19 cellular contexts compared by ENCODE assay signal in genomic region chr19:50798943-50799851, GRCh38. TPM values are rescaled to one million over a fixed set of nuclear protein-coding genes. Genes with fewer than 3 reads are reported as not detected.
DNase-seq lines count a peak whose midpoint lies in the region; ATAC-seq, FAIRE-seq and TF ChIP-seq lines count a peak whose summit lies in the region.
"Had no signal": no experiment of that assay in that cellular context is flagged by ENCODE, and none has a peak within 500 bp of the region (broad histone marks: within the 10 kb centered on the region; RNA-seq: fewer than 3 reads in every experiment).

No MANE protein-coding gene starts in this region.

- in situ Hi-C loops in GM12878 (cut with MboI) = no loop called here

- H3K36me3 ChIP-seq in SK-N-SH (replicated peaks in 1 of 2; ENCODE audit: control insufficient read depth in 1 of 2, insufficient read depth in 2 of 2, low read length in 1 of 2) (peaks cover 14 to 35% of the 10 kb centered on the region in 2 experiments), HCT116 (ENCODE audit: control insufficient read depth in 1 of 2, insufficient read depth in 2 of 2, low read length in 2 of 2) (peaks cover 43 to 64% of the 10 kb centered on the region in 2 experiments), GM12878 (ENCODE audit: control insufficient read depth in 2 of 2, insufficient read depth in 2 of 2, low read length in 1 of 2) (peaks cover 31 to 34% of the 10 kb centered on the region in 2 experiments)

- CTCF ChIA-PET in SK-N-SH (lab: Yijun Ruan, JAX) (interaction anchor here (0.5 to 2.7 kb wide), 6 partner anchors 15 to 132 kb away, joined by 3 to 7 read pairs (median 4); no protein-coding TSS in a partner anchor), HCT116 (lab: Charles Lee) (no interaction called here), GM12878 (lab: Yijun Ruan, JAX) (interaction anchor here (1.3 kb wide), 1 partner anchor 123 kb away, joined by 3 read pairs; no protein-coding TSS in a partner anchor)

- no peaks in the 10 kb centered on the region for H3K9me3 ChIP-seq in SK-N-SH
- H3K9me3 ChIP-seq in HCT116 (ENCODE audit: control insufficient read depth in 1 of 2, insufficient read depth in 1 of 2, low read depth in 1 of 2, low read length in 2 of 2) = no peaks in the 10 kb centered on the region
- no peaks in the 10 kb centered on the region for H3K9me3 ChIP-seq in GM12878 (replicated peaks; ENCODE audit: control insufficient read depth, insufficient read depth, low read length)
- H3K9me3 ChIP-seq: BE2C had no signal

- TF ChIP-seq POLR2A in HCT116 (IDR thresholded peaks at IDR 0.05; ENCODE audit: borderline replicate concordance, extremely low read depth, insufficient read depth, insufficient read length) (no peak), GM12878 (IDR thresholded peaks at IDR 0.05; ENCODE audit: low read depth, low read length) (no peak; the same call in 1 of the 2 replicates)

- TF ChIP-seq EP300 in SK-N-SH (IDR thresholded peaks at IDR 0.05; ENCODE audit: borderline replicate concordance in 1 of 2, low read depth in 1 of 2, low read length in 1 of 2) (no peak), GM12878 (IDR thresholded peaks at IDR 0.05; ENCODE audit: borderline replicate concordance in 1 of 2, control insufficient read depth in 1 of 2, low read depth in 2 of 2, low read length in 2 of 2) (no peak)

- no peak for TF ChIP-seq RAD21 in SK-N-SH (IDR thresholded peaks at IDR 0.05; ENCODE audit: low read length)
- no peak for TF ChIP-seq RAD21 in HCT116 (IDR thresholded peaks at IDR 0.05; ENCODE audit: low read depth)
- no peak for TF ChIP-seq RAD21 in GM12878 (IDR thresholded peaks at IDR 0.05; ENCODE audit: insufficient read depth, low read depth, low read length)

- TF ChIP-seq CTCF in SK-N-SH (IDR thresholded peaks at IDR 0.05) (no peak), HCT116 (IDR thresholded peaks at IDR 0.05 in 2 of 3, conservative IDR thresholded peaks at IDR 0.05 in 1 of 3; ENCODE audit: borderline replicate concordance in 1 of 3, insufficient read depth in 1 of 3, low read depth in 2 of 3, low read length in 2 of 3) (no peak), GM12878 (IDR thresholded peaks at IDR 0.05 in 2 of 3, conservative IDR thresholded peaks at IDR 0.05 in 1 of 3; ENCODE audit: control insufficient read depth in 2 of 3, extremely low read depth in 1 of 3, insufficient read depth in 1 of 3, low read depth in 3 of 3, low read length in 3 of 3) (no peak)

- RAD21 ChIA-PET in HCT116 (lab: Charles Lee; ENCODE audit: low non-redundant PET in 1 of 2, low total read pairs in 2 of 2, uncharacterized antibody in 2 of 2, unreplicated experiment in 2 of 2) (no interaction called here), GM12878 (lab: Charles Lee; ENCODE audit: unreplicated experiment) (no interaction called here)

- peaks cover 91% of the 10 kb centered on the region for H3K36me3 Mint-ChIP-seq in stimulated activated effector memory CD8-positive, alpha-beta T cell treated with anti-CD3 and anti-CD28 coated beads, Interleukin-12 subunit alpha, Interleukin-12 subunit beta, amount 100 ng/mL, for 72 hours

- H3K9me3 Mint-ChIP-seq in stimulated activated effector memory CD8-positive, alpha-beta T cell treated with anti-CD3 and anti-CD28 coated beads, Interleukin-12 subunit alpha, Interleukin-12 subunit beta, amount 100 ng/mL, for 72 hours = no peaks in the 10 kb centered on the region
- H3K9me3 Mint-ChIP-seq: CD8-positive, alpha-beta T cell had no signal

- no peaks in the 10 kb centered on the region for H3F3A ChIP-seq in SK-N-SH (replicated peaks; ENCODE audit: insufficient read depth)

- H3K27me3 ChIP-seq in SK-N-SH (ENCODE audit: insufficient read depth) (no peaks in the 10 kb centered on the region), HCT116 (ENCODE audit: insufficient read depth, low read length) (no peaks in the 10 kb centered on the region), GM12878 (replicated peaks in 1 of 2; ENCODE audit: control insufficient read depth in 2 of 2, insufficient read depth in 2 of 2, low read length in 1 of 2) (no peaks in the 10 kb centered on the region)
- H3K27me3 ChIP-seq: BE2C had no signal

- peaks cover 75% of the 10 kb centered on the region for H4K20me1 ChIP-seq in SK-N-SH (ENCODE audit: insufficient read depth)
- peaks cover 68% of the 10 kb centered on the region; the same call in 1 of the 2 replicates for H4K20me1 ChIP-seq in HCT116 (ENCODE audit: insufficient read depth)
- H4K20me1 ChIP-seq in GM12878 (ENCODE audit: control insufficient read depth, insufficient read depth) = peaks cover 13% of the 10 kb centered on the region

- H3K4me1 ChIP-seq in SK-N-SH (ENCODE audit: control insufficient read depth in 1 of 2, insufficient read depth in 2 of 2, low read depth in 1 of 2, low read length in 1 of 2) (peaks cover 7 to 12% of the 10 kb centered on the region in 2 experiments; a peak in 2 of 4 replicates), HCT116 (ENCODE audit: control insufficient read depth in 1 of 2, insufficient read depth in 2 of 2, low read length in 2 of 2) (peaks cover 17 to 42% of the 10 kb centered on the region in 2 experiments), GM12878 (ENCODE audit: control insufficient read depth, insufficient read depth, low read length) (peaks cover 12% of the 10 kb centered on the region)

- peak overlapping the region; percentile 40 for H3K27ac Mint-ChIP-seq in stimulated activated effector memory CD8-positive, alpha-beta T cell treated with anti-CD3 and anti-CD28 coated beads, Interleukin-12 subunit alpha, Interleukin-12 subunit beta, amount 100 ng/mL, for 72 hours
- H3K27ac Mint-ChIP-seq: CD8-positive, alpha-beta T cell had no signal

- BruUV-seq in HCT116 (replicated peaks; lab: Mats Ljungman, UMichigan) = no TSS peak
- BruUV-seq in GM12878 (replicated peaks; lab: Mats Ljungman, UMichigan) = no TSS peak

- peak; percentile 26 for DNase-seq in SK-N-SH
- no peak for DNase-seq in HCT116 (ENCODE audit: low read depth, low spot score)
- DNase-seq in GM12878 (ENCODE audit: low read depth, low spot score) = no peak
- DNase-seq in stimulated activated effector memory CD8-positive, alpha-beta T cell treated with anti-CD3 and anti-CD28 coated beads, Interleukin-12 subunit alpha, Interleukin-12 subunit beta, amount 100 ng/mL, for 72 hours (ENCODE audit: low spot score in 2 of 2) = no peak
- DNase-seq in NCI-H187 treated with DMSO at 0.1 percent for 48 hours (lab: John Stamatoyannopoulos, UW) = no peak
- DNase-seq: Calu3; CD8-positive, alpha-beta T cell; H9; NCI-H1105 treated with DMSO at 0.1 percent for 48 hours; NCI-H1694 treated with DMSO at 0.1 percent for 48 hours; NCI-H2107; NCI-H2227 treated with DMSO at 0.1 percent for 48 hours; NCI-H524; PC-3 had no signal

- H3K4me3 Mint-ChIP-seq in stimulated activated effector memory CD8-positive, alpha-beta T cell treated with anti-CD3 and anti-CD28 coated beads, Interleukin-12 subunit alpha, Interleukin-12 subunit beta, amount 100 ng/mL, for 72 hours = no peak overlapping the region
- H3K4me3 Mint-ChIP-seq: CD8-positive, alpha-beta T cell had no signal

- peaks cover 37% of the 10 kb centered on the region for H3K4me1 Mint-ChIP-seq in stimulated activated effector memory CD8-positive, alpha-beta T cell treated with anti-CD3 and anti-CD28 coated beads, Interleukin-12 subunit alpha, Interleukin-12 subunit beta, amount 100 ng/mL, for 72 hours

- no peak for FAIRE-seq in GM12878 (lab: Jason Lieb, UNC)

- H3K4me2 ChIP-seq in SK-N-SH (no peak overlapping the region), HCT116 (ENCODE audit: low read length) (no peak overlapping the region), GM12878 (ENCODE audit: control insufficient read depth, insufficient read depth) (no peak overlapping the region; the same call in 1 of the 2 replicates)

- no peak overlapping the region for H3K4me3 ChIP-seq in SK-N-SH (ENCODE audit: low read depth in 2 of 2, low read length in 1 of 2)
- no peak overlapping the region for H3K4me3 ChIP-seq in HCT116 (replicated peaks in 1 of 2; ENCODE audit: low read depth in 1 of 2, low read length in 2 of 2)
- H3K4me3 ChIP-seq in GM12878 = no peak overlapping the region

- no peak overlapping the region for H3K27ac ChIP-seq in SK-N-SH (ENCODE audit: low read depth in 2 of 2, low read length in 1 of 2)
- H3K27ac ChIP-seq in HCT116 (ENCODE audit: low read depth, low read length) = no peak overlapping the region; the same call in 1 of the 2 replicates
- no peak overlapping the region for H3K27ac ChIP-seq in GM12878 (ENCODE audit: control insufficient read depth, insufficient read depth)

- H2AFZ ChIP-seq in SK-N-SH (ENCODE audit: low read depth) = no peak overlapping the region
- H2AFZ ChIP-seq in HCT116 (ENCODE audit: low read depth, low read length, poor library complexity, severe bottlenecking) = no peak overlapping the region
- H2AFZ ChIP-seq in GM12878 (ENCODE audit: control insufficient read depth, low read depth, low read length) = no peak overlapping the region

- H3K79me2 ChIP-seq in SK-N-SH (ENCODE audit: insufficient read depth) (peaks cover 44% of the 10 kb centered on the region), HCT116 (ENCODE audit: insufficient read depth, low read length) (peaks cover 67% of the 10 kb centered on the region), GM12878 (ENCODE audit: control insufficient read depth, insufficient read depth, low read length) (peaks cover 45% of the 10 kb centered on the region)

- H3K9ac ChIP-seq in SK-N-SH = no peak overlapping the region
- no peak overlapping the region for H3K9ac ChIP-seq in HCT116 (ENCODE audit: low read length)
- H3K9ac ChIP-seq in GM12878 (ENCODE audit: control insufficient read depth, insufficient read depth, low read length) = no peak overlapping the region

- WGBS in SK-N-SH (ENCODE audit: low lambda C conversion rate) = no CpG with 5 or more reads among the region's 16 CpGs
- WGBS in GM12878 (ENCODE audit: insufficient coverage, insufficient replicate concordance, low lambda C conversion rate, missing lambda C conversion rate) = 81% methylated on average over 14 of the region's 16 CpGs

- ATAC-seq in SK-N-SH treated with all-trans-retinoic acid at 6 μM for 48 hours (no peak), HCT116 (no peak), GM12878 (no peak), HG03095 (IDR thresholded peaks at IDR 0.05; ENCODE audit: unreplicated experiment) (no peak), HG03045 (IDR thresholded peaks at IDR 0.05; ENCODE audit: unreplicated experiment) (no peak)
- ATAC-seq in stimulated activated effector memory CD8-positive, alpha-beta T cell treated with anti-CD3 and anti-CD28 coated beads, Interleukin-12 subunit alpha, Interleukin-12 subunit beta, amount 100 ng/mL, for 72 hours = no peak
- ATAC-seq: CD8-positive, alpha-beta T cell; PC-3 had no signal

- intact Hi-C loops in HCT116 (cut with micrococcal nuclease) = no loop called here
- intact Hi-C loops in GM12878 (cut with micrococcal nuclease; ENCODE audit: unreplicated experiment) = no loop called here

- POLR2A ChIA-PET in SK-N-SH (lab: Yijun Ruan, JAX) (no interaction called here), HCT116 (lab: Charles Lee) (no interaction called here), GM12878 (lab: Charles Lee) (interaction anchor here (0.6 kb wide), 1 partner anchor 14 kb away, joined by 3 read pairs; no protein-coding TSS in a partner anchor)

- H3K9me2 ChIP-seq in SK-N-SH (no peaks in the 10 kb centered on the region), HCT116 (ENCODE audit: insufficient read depth) (no peaks in the 10 kb centered on the region)

- SMC1A ChIA-PET in GM12878 (lab: Charles Lee; ENCODE audit: uncharacterized antibody, unreplicated experiment) = interaction anchor here (1.0 to 2.0 kb wide), 2 partner anchors 19 to 122 kb away, joined by 3 to 7 read pairs; no protein-coding TSS in a partner anchor

RNA-seq across cellular contexts. Expression of gene ACP4, which starts 9.0 kb away (rescaled TPM):
- polyA plus RNA-seq in SK-N-SH (2012; rRNA removed) (not detected in 2 replicates), GM12878 (2011; rRNA removed) (not detected in 2 replicates), GM12878 (2014; fragmentation: Illumina TruSeq; extraction: Trizol) (not detected in 2 replicates), GM12878 (2014; fragmentation: Nextera tagmentation; extraction: Ambion mirVana) (not detected), GM12878 (2014; rRNA removed) (not detected in 2 replicates), GM12878 (2016; fragmentation: Nextera tagmentation; extraction: Ambion mirVana) (not detected)
- not detected in 2 replicates for polyA plus RNA-seq in SK-N-SH (2012; cell fraction: cytosol; rRNA removed)
- polyA plus RNA-seq in SK-N-SH (2012; cell fraction: nucleus; rRNA removed) = not detected in 2 replicates
- total RNA-seq in HCT116 (2021; ENCODE audit: unreplicated experiment) (not detected), GM12878 (2014; rRNA removed) (not detected in 2 replicates), GM12878 (2014; rRNA removed; fragmentation: Illumina TruSeq; extraction: Trizol) (not detected in 2 replicates), GM12878 (2021) (not detected in 2 replicates)
- polyA plus RNA-seq in HCT116 (2012) = not detected in 2 replicates
- not detected in 2 replicates for total RNA-seq in GM12878 (2013; cell fraction: nucleolus; rRNA removed)
- polyA plus RNA-seq in GM12878 (2011; ENCODE audit: low read depth) = not detected
- polyA plus RNA-seq in GM12878 (2011; cell fraction: cytosol; rRNA removed) = not detected in 2 replicates
- not detected in 2 replicates for polyA plus RNA-seq in GM12878 (2011; cell fraction: nucleus; rRNA removed)
- polyA plus RNA-seq in GM12878 (2012) = not detected in 2 replicates
- polyA minus RNA-seq in GM12878 (2011; rRNA and poly(A)+ RNA removed) = not detected in 2 replicates
- polyA minus RNA-seq in GM12878 (2011; cell fraction: cytosol; rRNA and poly(A)+ RNA removed) = not detected in 2 replicates
- polyA minus RNA-seq in GM12878 (2011; cell fraction: nucleus; rRNA and poly(A)+ RNA removed) = not detected in 2 replicates
- total RNA-seq: A172; Calu3; CD8-positive, alpha-beta T cell; H9; PC-3 had no signal

RNA-seq across cellular contexts. Expression of gene KLK1, which starts 24.4 kb away (rescaled TPM):
- polyA plus RNA-seq in SK-N-SH (2012; rRNA removed) (not detected in 2 replicates), GM12878 (2011; rRNA removed) (21.1 and 24.8 TPM in 2 replicates), GM12878 (2014; fragmentation: Illumina TruSeq; extraction: Trizol) (27.1 and 34.6 TPM in 2 replicates), GM12878 (2014; fragmentation: Nextera tagmentation; extraction: Ambion mirVana) (10 to 100 TPM; 20.7 to 22.0 TPM), GM12878 (2014; rRNA removed) (19.6 and 22.8 TPM in 2 replicates), GM12878 (2016; fragmentation: Nextera tagmentation; extraction: Ambion mirVana) (10 to 100 TPM; 13.9 to 14.4 TPM)
- not detected in 2 replicates for polyA plus RNA-seq in SK-N-SH (2012; cell fraction: cytosol; rRNA removed)
- not detected in 2 replicates for polyA plus RNA-seq in SK-N-SH (2012; cell fraction: nucleus; rRNA removed)
- total RNA-seq in HCT116 (2021; ENCODE audit: unreplicated experiment) (3.3 TPM), GM12878 (2014; rRNA removed) (3.3 and 3.4 TPM in 2 replicates), GM12878 (2014; rRNA removed; fragmentation: Illumina TruSeq; extraction: Trizol) (3.4 and 3.5 TPM in 2 replicates), GM12878 (2021) (24.8 and 27.5 TPM in 2 replicates)
- 4.4 and 4.9 TPM in 2 replicates for polyA plus RNA-seq in HCT116 (2012)
- 21.5 and 24.1 TPM in 2 replicates for total RNA-seq in GM12878 (2013; cell fraction: nucleolus; rRNA removed)
- 28.1 TPM for polyA plus RNA-seq in GM12878 (2011; ENCODE audit: low read depth)
- 23.5 and 37.4 TPM in 2 replicates for polyA plus RNA-seq in GM12878 (2011; cell fraction: cytosol; rRNA removed)
- 28.3 and 35.0 TPM in 2 replicates for polyA plus RNA-seq in GM12878 (2011; cell fraction: nucleus; rRNA removed)
- 55.9 and 77.5 TPM in 2 replicates for polyA plus RNA-seq in GM12878 (2012)
- polyA minus RNA-seq in GM12878 (2011; rRNA and poly(A)+ RNA removed) = 26.0 and 41.9 TPM in 2 replicates
- 12.9 and 16.8 TPM in 2 replicates for polyA minus RNA-seq in GM12878 (2011; cell fraction: cytosol; rRNA and poly(A)+ RNA removed)
- polyA minus RNA-seq in GM12878 (2011; cell fraction: nucleus; rRNA and poly(A)+ RNA removed) = 17.8 and 37.6 TPM in 2 replicates
- total RNA-seq: A172; Calu3; CD8-positive, alpha-beta T cell; PC-3 had no signal

RNA-seq across cellular contexts. Expression of gene GPR32, which starts 28.9 kb away (rescaled TPM):
- polyA plus RNA-seq in SK-N-SH (2012; rRNA removed) (not detected in 2 replicates), GM12878 (2011; rRNA removed) (not detected in 2 replicates), GM12878 (2014; fragmentation: Illumina TruSeq; extraction: Trizol) (not detected in 2 replicates), GM12878 (2014; fragmentation: Nextera tagmentation; extraction: Ambion mirVana) (not detected), GM12878 (2014; rRNA removed) (not detected in 2 replicates), GM12878 (2016; fragmentation: Nextera tagmentation; extraction: Ambion mirVana) (not detected)
- polyA plus RNA-seq in SK-N-SH (2012; cell fraction: cytosol; rRNA removed) = not detected in 2 replicates
- polyA plus RNA-seq in SK-N-SH (2012; cell fraction: nucleus; rRNA removed) = 0.07 TPM in 1 of 2 replicates, not detected in the other
- total RNA-seq in HCT116 (2021; ENCODE audit: unreplicated experiment) (not detected), GM12878 (2014; rRNA removed) (not detected in 2 replicates), GM12878 (2014; rRNA removed; fragmentation: Illumina TruSeq; extraction: Trizol) (not detected in 2 replicates), GM12878 (2021) (not detected in 2 replicates)
- 0.09 TPM in 1 of 2 replicates, not detected in the other for polyA plus RNA-seq in HCT116 (2012)
- not detected in 2 replicates for total RNA-seq in GM12878 (2013; cell fraction: nucleolus; rRNA removed)
- not detected for polyA plus RNA-seq in GM12878 (2011; ENCODE audit: low read depth)
- polyA plus RNA-seq in GM12878 (2011; cell fraction: cytosol; rRNA removed) = not detected in 2 replicates
- not detected in 2 replicates for polyA plus RNA-seq in GM12878 (2011; cell fraction: nucleus; rRNA removed)
- not detected in 2 replicates for polyA plus RNA-seq in GM12878 (2012)
- not detected in 2 replicates for polyA minus RNA-seq in GM12878 (2011; rRNA and poly(A)+ RNA removed)
- not detected in 2 replicates for polyA minus RNA-seq in GM12878 (2011; cell fraction: cytosol; rRNA and poly(A)+ RNA removed)
- not detected in 2 replicates for polyA minus RNA-seq in GM12878 (2011; cell fraction: nucleus; rRNA and poly(A)+ RNA removed)
- total RNA-seq: A172; Calu3; CD8-positive, alpha-beta T cell; H9; PC-3 had no signal

RNA-seq across cellular contexts. Expression of gene KLK15, which starts 34.2 kb away (rescaled TPM):
- polyA plus RNA-seq in SK-N-SH (2012; rRNA removed) (not detected in 2 replicates), GM12878 (2011; rRNA removed) (not detected in 2 replicates), GM12878 (2014; fragmentation: Illumina TruSeq; extraction: Trizol) (0.04 TPM in 1 of 2 replicates, not detected in the other), GM12878 (2014; fragmentation: Nextera tagmentation; extraction: Ambion mirVana) (not detected), GM12878 (2014; rRNA removed) (0.05 and 0.08 TPM in 2 replicates), GM12878 (2016; fragmentation: Nextera tagmentation; extraction: Ambion mirVana) (not detected)
- polyA plus RNA-seq in SK-N-SH (2012; cell fraction: cytosol; rRNA removed) = not detected in 2 replicates
- not detected in 2 replicates for polyA plus RNA-seq in SK-N-SH (2012; cell fraction: nucleus; rRNA removed)
- total RNA-seq in HCT116 (2021; ENCODE audit: unreplicated experiment) (not detected), GM12878 (2014; rRNA removed) (not detected in 2 replicates), GM12878 (2014; rRNA removed; fragmentation: Illumina TruSeq; extraction: Trizol) (not detected in 2 replicates), GM12878 (2021) (not detected in 2 replicates)
- 0.17 and 0.39 TPM in 2 replicates for polyA plus RNA-seq in HCT116 (2012)
- total RNA-seq in GM12878 (2013; cell fraction: nucleolus; rRNA removed) = not detected in 2 replicates
- not detected for polyA plus RNA-seq in GM12878 (2011; ENCODE audit: low read depth)
- not detected in 2 replicates for polyA plus RNA-seq in GM12878 (2011; cell fraction: cytosol; rRNA removed)
- polyA plus RNA-seq in GM12878 (2011; cell fraction: nucleus; rRNA removed) = not detected in 2 replicates
- polyA plus RNA-seq in GM12878 (2012) = 0.13 TPM in 1 of 2 replicates, not detected in the other
- not detected in 2 replicates for polyA minus RNA-seq in GM12878 (2011; rRNA and poly(A)+ RNA removed)
- polyA minus RNA-seq in GM12878 (2011; cell fraction: cytosol; rRNA and poly(A)+ RNA removed) = not detected in 2 replicates
- polyA minus RNA-seq in GM12878 (2011; cell fraction: nucleus; rRNA and poly(A)+ RNA removed) = not detected in 2 replicates
- total RNA-seq: A172; Calu3; CD8-positive, alpha-beta T cell; H9 had no signal

RNA-seq across cellular contexts. Expression of gene KLK3, which starts 55.5 kb away (rescaled TPM):
- polyA plus RNA-seq in SK-N-SH (2012; rRNA removed) = not detected in 2 replicates
- not detected in 2 replicates for polyA plus RNA-seq in SK-N-SH (2012; cell fraction: cytosol; rRNA removed)
- not detected in 2 replicates for polyA plus RNA-seq in SK-N-SH (2012; cell fraction: nucleus; rRNA removed)
- not detected for total RNA-seq in HCT116 (2021; ENCODE audit: unreplicated experiment)
- 0.07 TPM in 1 of 2 replicates, not detected in the other for polyA plus RNA-seq in HCT116 (2012)
- total RNA-seq in GM12878 (2013; cell fraction: nucleolus; rRNA removed) = not detected in 2 replicates
- not detected in 2 replicates for total RNA-seq in GM12878 (2014; rRNA removed)
- total RNA-seq in GM12878 (2014; rRNA removed; fragmentation: Illumina TruSeq; extraction: Trizol) = not detected in 2 replicates
- total RNA-seq in GM12878 (2021) = not detected in 2 replicates
- polyA plus RNA-seq in GM12878 (2011; ENCODE audit: low read depth) = not detected
- polyA plus RNA-seq in GM12878 (2011; rRNA removed) = 0.09 and 0.31 TPM in 2 replicates
- 0.07 and 0.20 TPM in 2 replicates for polyA plus RNA-seq in GM12878 (2011; cell fraction: cytosol; rRNA removed)
- polyA plus RNA-seq in GM12878 (2011; cell fraction: nucleus; rRNA removed) = 0.31 and 0.83 TPM in 2 replicates
- polyA plus RNA-seq in GM12878 (2012) = not detected in 2 replicates
- not detected in 2 replicates for polyA plus RNA-seq in GM12878 (2014; fragmentation: Illumina TruSeq; extraction: Trizol)
- polyA plus RNA-seq in GM12878 (2014; fragmentation: Nextera tagmentation; extraction: Ambion mirVana) = not detected
- not detected in 2 replicates for polyA plus RNA-seq in GM12878 (2014; rRNA removed)
- not detected for polyA plus RNA-seq in GM12878 (2016; fragmentation: Nextera tagmentation; extraction: Ambion mirVana)
- polyA minus RNA-seq in GM12878 (2011; rRNA and poly(A)+ RNA removed) = 0.15 TPM in 1 of 2 replicates, not detected in the other
- polyA minus RNA-seq in GM12878 (2011; cell fraction: cytosol; rRNA and poly(A)+ RNA removed) = not detected in 2 replicates
- 0.36 TPM in 1 of 2 replicates, not detected in the other for polyA minus RNA-seq in GM12878 (2011; cell fraction: nucleus; rRNA and poly(A)+ RNA removed)
- total RNA-seq: A172; Calu3; CD8-positive, alpha-beta T cell; H9; PC-3 had no signal
